ENCODE assay signal across 8 cellular contexts in genomic region chr15:39426552-39427532, GRCh38.
DNase-seq lines count a peak whose midpoint lies in the region; ATAC-seq and TF ChIP-seq lines count a peak whose summit lies in the region.

No MANE protein-coding gene starts in this region.

- H3K9me3 Mint-ChIP-seq in activated naive CD8-positive, alpha-beta T cell treated with anti-CD3 and anti-CD28 coated beads for 36 hours, result no peaks in the 10 kb centered on the region
- no peaks in the 10 kb centered on the region for H3K9me3 Mint-ChIP-seq in stimulated activated memory B cell treated with anti-CD40 and anti-IgM and Interleukin-4, amounts not matched to agents 10 μg/mL and 1 μg/mL and 100 μg/mL, for 72 hours
- H3K9me3 Mint-ChIP-seq in GM23338, result no peaks in the 10 kb centered on the region

- peak overlapping the region; percentile 64 for H3K4me3 Mint-ChIP-seq in activated naive CD8-positive, alpha-beta T cell treated with anti-CD3 and anti-CD28 coated beads for 36 hours
- no peak overlapping the region for H3K4me3 Mint-ChIP-seq in stimulated activated memory B cell treated with anti-CD40 and anti-IgM and Interleukin-4, amounts not matched to agents 10 μg/mL and 1 μg/mL and 100 μg/mL, for 72 hours
- no peak overlapping the region for H3K4me3 Mint-ChIP-seq in GM23338

- H3F3A ChIP-seq in SU-DHL-6 (ENCODE audit: insufficient read depth) (no peaks in the 10 kb centered on the region), GM23338 (replicated peaks; ENCODE audit: low read depth) (no peaks in the 10 kb centered on the region)

- H3K36me3 ChIP-seq in SU-DHL-6 (ENCODE audit: low read length) (no peaks in the 10 kb centered on the region), GM23338 (ENCODE audit: insufficient read depth) (no peaks in the 10 kb centered on the region)

- H3K9me3 ChIP-seq in SU-DHL-6 (ENCODE audit: insufficient read depth, low read length), result no peaks in the 10 kb centered on the region

- H3K79me2 ChIP-seq in SU-DHL-6 (ENCODE audit: insufficient read depth, low read length) (no peaks in the 10 kb centered on the region), GM23338 (replicated peaks; ENCODE audit: insufficient read depth) (no peaks in the 10 kb centered on the region)

- ATAC-seq in HG03354 (IDR thresholded peaks at IDR 0.05; ENCODE audit: poor library complexity, severe bottlenecking, unreplicated experiment) (peak; percentile 89), GM23338 (no peak)
- peak; percentile 85 for ATAC-seq in stimulated activated memory B cell treated with anti-CD40 and anti-IgM and Interleukin-4, amounts not matched to agents 10 μg/mL and 1 μg/mL and 100 μg/mL, for 72 hours

- H3K9me2 ChIP-seq in SU-DHL-6 (replicated peaks; ENCODE audit: insufficient read depth, low read length) (no peaks in the 10 kb centered on the region), GM23338 (ENCODE audit: insufficient read depth) (0 out of 2 replicates have a peak, but pooled peaks cover 8% of the 10 kb centered on the region)

- peak overlapping the region; percentile 75 for H3K27ac Mint-ChIP-seq in activated naive CD8-positive, alpha-beta T cell treated with anti-CD3 and anti-CD28 coated beads for 36 hours
- no peak overlapping the region for H3K27ac Mint-ChIP-seq in stimulated activated memory B cell treated with anti-CD40 and anti-IgM and Interleukin-4, amounts not matched to agents 10 μg/mL and 1 μg/mL and 100 μg/mL, for 72 hours
- no peak overlapping the region for H3K27ac Mint-ChIP-seq in GM23338

- TF ChIP-seq CTCF in SU-DHL-6 (IDR thresholded peaks at IDR 0.05; ENCODE audit: insufficient read depth, low read length, poor library complexity, severe bottlenecking) (no peak), GM23338 (conservative IDR thresholded peaks at IDR 0.05; ENCODE audit: low read depth in 2 of 2) (no peak)

- DNase-seq in AG08395 (ENCODE audit: low spot score), result peak; percentile 76
- peak; percentile 55 for DNase-seq in GM19238 (ENCODE audit: insufficient read length, low spot score)
- peak; percentile 86 for DNase-seq in activated naive CD8-positive, alpha-beta T cell treated with anti-CD3 and anti-CD28 coated beads for 36 hours
- peak; percentile 99 for DNase-seq in myocyte (ENCODE audit: low read depth)
- DNase-seq in GM23338 (ENCODE audit: low spot score), result no peak

- H3K9ac ChIP-seq in SU-DHL-6 (ENCODE audit: low read length), result no peak overlapping the region

- H3K4me3 ChIP-seq in SU-DHL-6 (ENCODE audit: insufficient read depth, low read length, poor library complexity, severe bottlenecking) (no peak overlapping the region), GM23338 (no peak overlapping the region)

- peaks cover 1% of the 10 kb centered on the region for H3K36me3 Mint-ChIP-seq in activated naive CD8-positive, alpha-beta T cell treated with anti-CD3 and anti-CD28 coated beads for 36 hours
- no peaks in the 10 kb centered on the region for H3K36me3 Mint-ChIP-seq in stimulated activated memory B cell treated with anti-CD40 and anti-IgM and Interleukin-4, amounts not matched to agents 10 μg/mL and 1 μg/mL and 100 μg/mL, for 72 hours
- no peaks in the 10 kb centered on the region for H3K36me3 Mint-ChIP-seq in GM23338 (ENCODE audit: low read depth)

- peaks cover 43% of the 10 kb centered on the region for H3K4me1 Mint-ChIP-seq in activated naive CD8-positive, alpha-beta T cell treated with anti-CD3 and anti-CD28 coated beads for 36 hours
- peaks cover 8% of the 10 kb centered on the region for H3K4me1 Mint-ChIP-seq in stimulated activated memory B cell treated with anti-CD40 and anti-IgM and Interleukin-4, amounts not matched to agents 10 μg/mL and 1 μg/mL and 100 μg/mL, for 72 hours
- peaks cover 3% of the 10 kb centered on the region; the same call in 1 of the 3 replicates for H3K4me1 Mint-ChIP-seq in GM23338

- H3K27me3 Mint-ChIP-seq in activated naive CD8-positive, alpha-beta T cell treated with anti-CD3 and anti-CD28 coated beads for 36 hours, result peaks cover 14% of the 10 kb centered on the region
- peaks cover 5% of the 10 kb centered on the region for H3K27me3 Mint-ChIP-seq in stimulated activated memory B cell treated with anti-CD40 and anti-IgM and Interleukin-4, amounts not matched to agents 10 μg/mL and 1 μg/mL and 100 μg/mL, for 72 hours
- H3K27me3 Mint-ChIP-seq in GM23338 (ENCODE audit: insufficient read depth, low read depth, poor library complexity), result peaks cover 2% of the 10 kb centered on the region

- no peak overlapping the region for H2AFZ ChIP-seq in SU-DHL-6 (ENCODE audit: low read depth, low read length, severe bottlenecking)
- no peak overlapping the region; the same call in 1 of the 2 replicates for H2AFZ ChIP-seq in GM23338

- H3K27me3 ChIP-seq in SU-DHL-6 (ENCODE audit: low read length) (no peaks in the 10 kb centered on the region), GM23338 (ENCODE audit: insufficient read depth) (no peaks in the 10 kb centered on the region)

- peak overlapping the region; percentile 22 for H3K4me2 ChIP-seq in SU-DHL-6 (ENCODE audit: low read depth, low read length, poor library complexity, severe bottlenecking)
- no peak overlapping the region for H3K4me2 ChIP-seq in GM23338

- no peaks in the 10 kb centered on the region for H3K4me1 ChIP-seq in GM23338 (ENCODE audit: insufficient read depth)

- H3K27ac ChIP-seq in SU-DHL-6 (ENCODE audit: low read depth, low read length) (no peak overlapping the region), GM23338 (ENCODE audit: low read depth) (no peak overlapping the region)

- H4K20me1 ChIP-seq in SU-DHL-6 (ENCODE audit: low read depth, low read length), result no peaks in the 10 kb centered on the region
- no peaks in the 10 kb centered on the region for H4K20me1 ChIP-seq in GM23338 (replicated peaks; ENCODE audit: insufficient read depth)

TF ChIP-seq in GM23338, 12 proteins besides CTCF, POLR2A, EP300 and RAD21:
- TF ChIP-seq ZNF114 (CRISPR knock-in tag; IDR thresholded peaks at IDR 0.05) (no peak), JUNB (IDR thresholded peaks at IDR 0.05; ENCODE audit: unreplicated experiment) (no peak), ZNF331 (CRISPR knock-in tag; IDR thresholded peaks at IDR 0.05; ENCODE audit: low read depth) (no peak), CREB1 (CRISPR knock-in tag; IDR thresholded peaks at IDR 0.05; ENCODE audit: low read depth) (no peak), ETS1 (IDR thresholded peaks at IDR 0.05) (no peak), STAT1 (IDR thresholded peaks at IDR 0.05; ENCODE audit: unreplicated experiment) (no peak), EZH2 (IDR thresholded peaks at IDR 0.05; ENCODE audit: low read depth, unreplicated experiment) (no peak)
